ENCODE assay signal across 17 cellular contexts in genomic region chr17:3813171-3813570, GRCh38. TPM values are rescaled to one million over a fixed set of nuclear protein-coding genes. Genes with fewer than 3 reads are reported as not detected.
A peak's percentile ranks its signal among the peaks of the same experiment; 100 is the strongest.
DNase-seq lines count a peak whose midpoint lies in the region; ATAC-seq and TF ChIP-seq lines count a peak whose summit lies in the region.
"Had no signal": no experiment of that assay in that cellular context is flagged by ENCODE, and none has a peak within 500 bp of the region (broad histone marks: within the 10 kb centered on the region; RNA-seq: fewer than 3 reads in every experiment).

No MANE protein-coding gene starts in this region.

- peaks cover 65% of the 10 kb centered on the region for H3K36me3 ChIP-seq in osteoblast (ENCODE audit: insufficient read depth, low read length)

- H3K27ac Mint-ChIP-seq in activated naive CD4-positive, alpha-beta T cell treated with anti-CD3 and anti-CD28 coated beads, Interleukin-2, amount 10 ng/mL, durations not matched to agents 7 days and 5 days = no peak overlapping the region
- no peak overlapping the region for H3K27ac Mint-ChIP-seq in activated naive CD4-positive, alpha-beta T cell treated with anti-CD3 and anti-CD28 coated beads for 36 hours
- peak overlapping the region; percentile 5 for H3K27ac Mint-ChIP-seq in chondrocyte (ENCODE audit: unreplicated experiment)

- no peak overlapping the region for H3K4me3 Mint-ChIP-seq in activated naive CD4-positive, alpha-beta T cell treated with anti-CD3 and anti-CD28 coated beads, Interleukin-2, amount 10 ng/mL, durations not matched to agents 7 days and 5 days
- H3K4me3 Mint-ChIP-seq in activated naive CD4-positive, alpha-beta T cell treated with anti-CD3 and anti-CD28 coated beads for 36 hours = no peak overlapping the region
- no peak overlapping the region for H3K4me3 Mint-ChIP-seq in chondrocyte (ENCODE audit: unreplicated experiment)
- H3K4me3 Mint-ChIP-seq: CD4-positive, CD25-positive, alpha-beta regulatory T cell had no signal

- no peaks in the 10 kb centered on the region for H3K27me3 Mint-ChIP-seq in activated naive CD4-positive, alpha-beta T cell treated with anti-CD3 and anti-CD28 coated beads, Interleukin-2, amount 10 ng/mL, durations not matched to agents 7 days and 5 days
- H3K27me3 Mint-ChIP-seq in activated naive CD4-positive, alpha-beta T cell treated with anti-CD3 and anti-CD28 coated beads for 36 hours (ENCODE audit: low read depth) = no peaks in the 10 kb centered on the region
- H3K27me3 Mint-ChIP-seq in chondrocyte (ENCODE audit: low read depth) = no peaks in the 10 kb centered on the region
- H3K27me3 Mint-ChIP-seq: CD4-positive, CD25-positive, alpha-beta regulatory T cell had no signal

- TF ChIP-seq CTCF in chondrocyte (IDR thresholded peaks at IDR 0.05) (no peak), osteoblast (IDR thresholded peaks at IDR 0.05; ENCODE audit: extremely low read depth, low read depth, low read length) (no peak)

- no peak overlapping the region for H3K4me3 ChIP-seq in osteoblast (ENCODE audit: insufficient read depth, low read length)
- H3K4me3 ChIP-seq: BLaER1 treated with 17β-estradiol and CSF1 and Interleukin-3, amounts not matched to agents 10 nM and 100 nM; GM12878 had no signal

- DNase-seq in activated naive CD4-positive, alpha-beta T cell treated with anti-CD3 and anti-CD28 coated beads, Interleukin-2, amount 10 ng/mL, durations not matched to agents 7 days and 5 days = peak; percentile 2
- DNase-seq in activated naive CD4-positive, alpha-beta T cell treated with anti-CD3 and anti-CD28 coated beads for 36 hours = no peak
- DNase-seq in chondrocyte (ENCODE audit: low spot score) (no peak), osteoblast (ENCODE audit: insufficient read length, low spot score, missing footprints) (peak; percentile 57), cardiac septum (ENCODE audit: low spot score) (no peak)
- DNase-seq in stimulated activated CD8-positive, alpha-beta memory T cell treated with anti-CD3 and anti-CD28 coated beads, Interleukin-4, amount 100 ng/mL, for 48 hours = no peak
- DNase-seq: 8988T; ACHN; Calu3; CD4-positive, CD25-positive, alpha-beta regulatory T cell; DMS 273 treated with DMSO at 0.1 percent for 48 hours had no signal

- H3K9me3 ChIP-seq in osteoblast (ENCODE audit: low read depth, low read length) = no peaks in the 10 kb centered on the region
- H3K9me3 ChIP-seq: BLaER1 treated with 17β-estradiol and CSF1 and Interleukin-3, amounts not matched to agents 10 nM and 100 nM had no signal

- intact Hi-C loops in activated naive CD4-positive, alpha-beta T cell treated with anti-CD3 and anti-CD28 coated beads for 36 hours (cut with micrococcal nuclease) = no loop called here
- intact Hi-C loops in cardiac septum (cut with DNase I) = no loop called here

- H3K27me3 ChIP-seq in osteoblast (ENCODE audit: insufficient read depth, low read length) = no peaks in the 10 kb centered on the region
- H3K27me3 ChIP-seq: BLaER1 treated with 17β-estradiol and CSF1 and Interleukin-3, amounts not matched to agents 10 nM and 100 nM had no signal

- H3K4me1 ChIP-seq in osteoblast (ENCODE audit: insufficient read depth, low read length) = peaks cover 10% of the 10 kb centered on the region

- H3K36me3 Mint-ChIP-seq in activated naive CD4-positive, alpha-beta T cell treated with anti-CD3 and anti-CD28 coated beads, Interleukin-2, amount 10 ng/mL, durations not matched to agents 7 days and 5 days = peaks cover 44% of the 10 kb centered on the region
- H3K36me3 Mint-ChIP-seq in activated naive CD4-positive, alpha-beta T cell treated with anti-CD3 and anti-CD28 coated beads for 36 hours (ENCODE audit: low read depth) = peaks cover 17% of the 10 kb centered on the region
- peaks cover 36% of the 10 kb centered on the region for H3K36me3 Mint-ChIP-seq in chondrocyte (ENCODE audit: low read depth)

- H2AFZ ChIP-seq in osteoblast (ENCODE audit: low read length) = no peak overlapping the region

- no peak overlapping the region for H3K27ac ChIP-seq in osteoblast (ENCODE audit: low read depth, low read length)
- H3K27ac ChIP-seq: BLaER1 treated with 17β-estradiol and CSF1 and Interleukin-3, amounts not matched to agents 10 nM and 100 nM; HL-60 had no signal

- no peaks in the 10 kb centered on the region for H3K9me3 Mint-ChIP-seq in activated naive CD4-positive, alpha-beta T cell treated with anti-CD3 and anti-CD28 coated beads, Interleukin-2, amount 10 ng/mL, durations not matched to agents 7 days and 5 days
- no peaks in the 10 kb centered on the region for H3K9me3 Mint-ChIP-seq in activated naive CD4-positive, alpha-beta T cell treated with anti-CD3 and anti-CD28 coated beads for 36 hours
- H3K9me3 Mint-ChIP-seq in chondrocyte (ENCODE audit: low read depth) = no peaks in the 10 kb centered on the region
- H3K9me3 Mint-ChIP-seq: CD4-positive, CD25-positive, alpha-beta regulatory T cell had no signal

- CTCF ChIA-PET in activated naive CD4-positive, alpha-beta T cell treated with anti-CD3 and anti-CD28 coated beads, Interleukin-2, amount 10 ng/mL, durations not matched to agents 7 days and 5 days (lab: Charles Lee) = interaction anchor here (3.1 to 6.3 kb wide), 2 partner anchors 15 to 76 kb away, joined by 13 to 46 read pairs; no protein-coding TSS in a partner anchor
- CTCF ChIA-PET in activated naive CD4-positive, alpha-beta T cell treated with anti-CD3 and anti-CD28 coated beads for 36 hours (lab: Charles Lee) = interaction anchor here (1.1 to 1.3 kb wide), 2 partner anchors 14 to 75 kb away, joined by 3 to 4 read pairs; no protein-coding TSS in a partner anchor

- H3K4me2 ChIP-seq in osteoblast (ENCODE audit: insufficient read depth, low read length) = no peak overlapping the region
- H3K4me2 ChIP-seq: BLaER1 treated with 17β-estradiol and CSF1 and Interleukin-3, amounts not matched to agents 10 nM and 100 nM had no signal

- H3K4me1 Mint-ChIP-seq in activated naive CD4-positive, alpha-beta T cell treated with anti-CD3 and anti-CD28 coated beads, Interleukin-2, amount 10 ng/mL, durations not matched to agents 7 days and 5 days = no peaks in the 10 kb centered on the region
- H3K4me1 Mint-ChIP-seq in activated naive CD4-positive, alpha-beta T cell treated with anti-CD3 and anti-CD28 coated beads for 36 hours (ENCODE audit: low read depth) = peaks cover 13% of the 10 kb centered on the region
- H3K4me1 Mint-ChIP-seq in chondrocyte (ENCODE audit: low read depth) = peaks cover 12% of the 10 kb centered on the region

- no peaks in the 10 kb centered on the region for H4K20me1 ChIP-seq in osteoblast (ENCODE audit: insufficient read depth, low read length)

- no peaks in the 10 kb centered on the region for H3K79me2 ChIP-seq in osteoblast (ENCODE audit: insufficient read depth, low read length)

- no peak for ATAC-seq in GM18867 (IDR thresholded peaks at IDR 0.05; ENCODE audit: unreplicated experiment)
- no peak for ATAC-seq in GM18858 (IDR thresholded peaks at IDR 0.05; ENCODE audit: unreplicated experiment)
- ATAC-seq: GM12878, HCT116 had no signal

RNA-seq across cellular contexts. Expression of gene ITGAE, which starts 12.2 kb away (rescaled TPM):
- total RNA-seq in activated naive CD4-positive, alpha-beta T cell treated with anti-CD3 and anti-CD28 coated beads for 36 hours = 10 to 100 TPM; 31.7 to 32.4 TPM
- 25.8 to 29.1 TPM (median 28.3 TPM) in 3 replicates for total RNA-seq in chondrocyte
- total RNA-seq in osteoblast = 10.5 and 12.4 TPM in 2 replicates
- 20.3 TPM for total RNA-seq in cardiac septum

RNA-seq across cellular contexts. Expression of gene NCBP3, which starts 32.9 kb away (rescaled TPM):
- total RNA-seq in activated naive CD4-positive, alpha-beta T cell treated with anti-CD3 and anti-CD28 coated beads for 36 hours = 10 to 100 TPM; 33.9 to 40.4 TPM
- total RNA-seq in chondrocyte = 31.3 to 34.8 TPM (median 33.7 TPM) in 3 replicates
- total RNA-seq in osteoblast = 21.4 and 24.2 TPM in 2 replicates
- 32.8 TPM for total RNA-seq in cardiac septum

Comparison
In these comparisons a context has a peak if more than half of its experiments do, and no peak if none do; other contexts are left out.
1. DNase-seq: peak in activated naive CD4-positive, alpha-beta T cell treated with anti-CD3 and anti-CD28 coated beads, Interleukin-2, amount 10 ng/mL, durations not matched to agents 7 days and 5 days (single experiment) and osteoblast (single experiment); none in activated naive CD4-positive, alpha-beta T cell treated with anti-CD3 and anti-CD28 coated beads for 36 hours (single experiment), chondrocyte (single experiment), stimulated activated CD8-positive, alpha-beta memory T cell treated with anti-CD3 and anti-CD28 coated beads, Interleukin-4, amount 100 ng/mL, for 48 hours (single experiment) and cardiac septum (single experiment).